In the genomic region with DNA sequence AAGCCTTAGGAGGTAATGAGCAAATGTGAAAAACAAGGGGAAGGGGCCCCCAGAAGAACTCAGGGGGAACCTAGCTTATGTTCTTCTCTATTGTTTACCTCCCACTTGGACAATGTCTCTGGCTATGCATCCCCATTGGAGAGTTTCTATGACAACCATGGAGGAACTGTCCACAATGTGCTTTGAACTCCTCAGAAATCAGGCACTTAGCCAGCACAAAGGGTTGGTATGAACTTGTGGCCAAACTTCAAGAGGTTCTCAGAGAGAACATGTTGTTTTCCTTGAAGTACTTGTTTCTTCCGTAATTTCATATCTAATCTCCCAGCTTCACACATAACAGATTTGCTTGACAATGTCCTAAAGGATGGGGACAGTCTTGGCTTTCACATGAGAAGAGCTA, we compare ENCODE assay signal across 16 cellular contexts.
DNase-seq lines count a peak whose midpoint lies in the region; ATAC-seq and TF ChIP-seq lines count a peak whose summit lies in the region.
"Had no signal": no experiment of that assay in that cellular context is flagged by ENCODE, and none has a peak within 500 bp of the region (broad histone marks: within the 10 kb centered on the region; RNA-seq: fewer than 3 reads in every experiment).

No MANE protein-coding gene starts in this region.

- no peaks in the 10 kb centered on the region for H3K27me3 ChIP-seq in left lung
- H3K27me3 ChIP-seq: BE2C, SJSA1 had no signal

- H3K4me1 ChIP-seq in left lung, result no peaks in the 10 kb centered on the region
- H3K4me1 ChIP-seq: BE2C, SJSA1 had no signal

- no peak for TF ChIP-seq CTCF in left lung (IDR thresholded peaks at IDR 0.05)

- ATAC-seq in left lung, result peak; percentile 46
- ATAC-seq in left colon, result no peak
- ATAC-seq: CD8-positive, alpha-beta T cell; PC-3 had no signal

- no peaks in the 10 kb centered on the region for H3K36me3 ChIP-seq in left lung
- H3K36me3 ChIP-seq: BE2C, SJSA1 had no signal

- no peak overlapping the region for H3K4me3 ChIP-seq in left lung
- H3K4me3 ChIP-seq: SJSA1 had no signal

- H3K9me3 ChIP-seq in left lung, result no peaks in the 10 kb centered on the region
- H3K9me3 ChIP-seq: BE2C, SJSA1 had no signal

- DNase-seq in DMS79 (lab: John Stamatoyannopoulos, UW), result peak; percentile 79
- peak; percentile 13 for DNase-seq in EH (ENCODE audit: low read depth)
- peak; percentile 77 for DNase-seq in astrocyte of the hippocampus (ENCODE audit: low read depth, low spot score)
- no peak for DNase-seq in left lung
- no peak for DNase-seq in activated CD8-positive, alpha-beta memory T cell treated with anti-CD3 and anti-CD28 coated beads, Interleukin-2, amount 50 U/mL, for 48 hours
- DNase-seq in activated effector memory CD4-positive, alpha-beta T cell treated with Interleukin-2 at 50 U/mL for 16 hours, result no peak
- no peak for DNase-seq in left colon
- DNase-seq: BE2C; CD8-positive, alpha-beta T cell; Karpas-422; NCI-H1417; NCI-H1930; NCI-H226; NCI-H526; PC-3 had no signal

- intact Hi-C loops in left lung (cut with DNase I) (no loop called here), left colon (cut with DNase I, micrococcal nuclease) (no loop called here)

- no peak overlapping the region for H3K27ac ChIP-seq in left lung
- H3K27ac ChIP-seq: SJSA1 had no signal

Comparison
In these comparisons a context has a peak if more than half of its experiments do, and no peak if none do; other contexts are left out.
1. DNase-seq: peak in DMS79 (single experiment), EH (single experiment) and astrocyte of the hippocampus (single experiment); none in left lung (0 of 2), activated CD8-positive, alpha-beta memory T cell treated with anti-CD3 and anti-CD28 coated beads, Interleukin-2, amount 50 U/mL, for 48 hours (single experiment), activated effector memory CD4-positive, alpha-beta T cell treated with Interleukin-2 at 50 U/mL for 16 hours (single experiment) and left colon (0 of 2).